ENCODE assay signal across 1 cellular context in the genomic region with DNA sequence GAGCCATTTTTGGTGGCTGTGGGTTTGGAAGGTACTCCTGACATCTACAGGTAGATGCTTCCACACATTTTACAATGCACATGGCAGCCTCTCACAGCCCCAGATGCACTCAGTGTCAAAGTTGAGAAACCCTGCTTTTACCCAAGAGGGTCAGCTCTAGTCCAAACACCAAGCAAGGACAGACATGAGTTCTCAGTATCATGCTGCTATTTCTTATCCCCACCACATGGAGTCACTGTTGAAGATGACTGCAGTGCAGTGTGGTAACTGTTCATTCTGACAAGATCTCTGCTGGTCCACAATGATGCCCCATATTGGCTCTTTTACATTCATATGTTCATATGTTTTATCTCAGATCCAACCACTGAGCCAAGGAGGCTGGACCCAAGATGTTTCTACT.
TF ChIP-seq lines count a peak whose summit lies in the region.

No MANE protein-coding gene starts in this region.

TF ChIP-seq in HepG2, 621 proteins besides CTCF, POLR2A, EP300 and RAD21:
- TF ChIP-seq ZNF44 (CRISPR knock-in tag; IDR thresholded peaks at IDR 0.05) (no peak), HOXD1 (CRISPR knock-in tag; IDR thresholded peaks at IDR 0.05) (no peak), TEAD3 (CRISPR knock-in tag; optimal IDR thresholded peaks at IDR 0.05; ENCODE audit: borderline replicate concordance) (no peak), SNAPC2 (CRISPR knock-in tag; IDR thresholded peaks at IDR 0.05) (no peak), SOX5 (CRISPR knock-in tag; IDR thresholded peaks at IDR 0.05; ENCODE audit: borderline replicate concordance) (no peak), FOXK2 (IDR thresholded peaks at IDR 0.05) (no peak), SNAI1 (CRISPR knock-in tag; IDR thresholded peaks at IDR 0.05; ENCODE audit: borderline replicate concordance) (no peak), ZNF550 (CRISPR knock-in tag; IDR thresholded peaks at IDR 0.05; ENCODE audit: borderline replicate concordance) (no peak), GPN1 (CRISPR knock-in tag; IDR thresholded peaks at IDR 0.05; ENCODE audit: borderline replicate concordance) (no peak), ZNF615 (CRISPR knock-in tag; IDR thresholded peaks at IDR 0.05; ENCODE audit: borderline replicate concordance) (no peak), NR2F2 (IDR thresholded peaks at IDR 0.05; ENCODE audit: borderline replicate concordance, low read depth) (no peak), HDAC1 (CRISPR knock-in tag; IDR thresholded peaks at IDR 0.05) (no peak)
TF ChIP-seq in HepG2: peak in this region for 0.
